Comparison of ENCODE assay signal across 26 cellular contexts in the genomic region with DNA sequence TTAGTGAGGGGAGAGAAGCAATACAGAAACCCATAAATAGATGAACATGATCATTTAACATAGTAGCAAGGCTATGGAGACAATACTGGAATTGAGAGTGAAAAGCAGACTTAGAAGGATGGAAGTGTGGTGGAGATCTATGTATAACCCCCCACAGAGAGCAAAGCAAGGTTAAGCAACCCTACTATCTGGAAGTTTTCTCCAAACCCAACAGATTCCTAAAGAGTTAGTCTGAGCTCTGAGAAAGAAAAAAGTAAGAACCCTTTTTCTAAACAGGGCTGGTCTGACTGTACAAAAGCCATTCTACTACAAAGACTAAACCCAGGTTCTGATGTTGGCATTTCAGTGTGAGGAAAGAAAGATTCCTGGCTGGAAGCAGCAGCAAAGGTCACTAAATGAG.
DNase-seq lines count a peak whose midpoint lies in the region; ATAC-seq and TF ChIP-seq lines count a peak whose summit lies in the region.
"Had no signal": no experiment of that assay in that cellular context is flagged by ENCODE, and none has a peak within 500 bp of the region (broad histone marks: within the 10 kb centered on the region; RNA-seq: fewer than 3 reads in every experiment).

No MANE protein-coding gene starts in this region.

- H3K9me1 ChIP-seq in IMR-90 (ENCODE audit: insufficient read depth, low read length) = peaks cover 21% of the 10 kb centered on the region

- POLR2A ChIA-PET in IMR-90 (lab: Charles Lee; ENCODE audit: unreplicated experiment) = no interaction called here

- no TSS peak for BruUV-seq in IMR-90 (replicated peaks; lab: Mats Ljungman, UMichigan)

- no peak for TF ChIP-seq POLR2A in IMR-90 (IDR thresholded peaks at IDR 0.05; ENCODE audit: low read depth, low read length)

- no peaks in the 10 kb centered on the region for H3K9me3 ChIP-seq in IMR-90 (ENCODE audit: control insufficient read depth, insufficient read depth, low read length)
- H3K9me3 ChIP-seq: ascending aorta; BLaER1 treated with 17β-estradiol and CSF1 and Interleukin-3, amounts not matched to agents 10 nM and 100 nM; Caco-2; psoas muscle; upper lobe of left lung had no signal

- DNase-seq in AG08395 (ENCODE audit: low spot score) (peak; percentile 68), IMR-90 (peak; percentile 84), cardiac fibroblast (ENCODE audit: low read depth in 2 of 2) (peak; percentile 32 to 69), kidney glomerular epithelial cell (lab: John Stamatoyannopoulos, UW) (peak; percentile 11), iPS-NIHi7 (ENCODE audit: extremely low spot score) (no peak), NCI-H2227 treated with DMSO at 0.1 percent for 48 hours (lab: John Stamatoyannopoulos, UW) (no peak)
- DNase-seq: activated CD4-positive, alpha-beta T cell treated with anti-CD3 and anti-CD28 coated beads, Interleukin-2, amount 50 U/mL, for 1 hour; Caco-2; effector CD4-positive, alpha-beta T cell; mammary epithelial cell; NCI-H2081; NCI-H446 treated with DMSO at 0.1 percent for 48 hours; OCI-M1; psoas muscle; stimulated activated CD4-positive, alpha-beta T cell treated with anti-CD3 and anti-CD28 coated beads, Interleukin-2, amount 100 ng/mL, for 24 hours; T-helper 9 cell; upper lobe of left lung had no signal

- peak overlapping the region; percentile 97 for H2BK120ac ChIP-seq in IMR-90 (ENCODE audit: low read depth, low read length)

- peak overlapping the region; percentile 48; the same call in 1 of the 2 replicates for H3K56ac ChIP-seq in IMR-90 (ENCODE audit: extremely low read depth, insufficient read depth, low read length)

- no peaks in the 10 kb centered on the region for H4K20me1 ChIP-seq in IMR-90 (ENCODE audit: insufficient read depth, low read length)
- H4K20me1 ChIP-seq: BLaER1 treated with 17β-estradiol and CSF1 and Interleukin-3, amounts not matched to agents 10 nM and 100 nM had no signal

- peak overlapping the region; percentile 98 for H2BK5ac ChIP-seq in IMR-90 (ENCODE audit: low read depth, low read length, poor library complexity, severe bottlenecking)

- peak overlapping the region; percentile 94 for H3K14ac ChIP-seq in IMR-90 (replicated peaks; ENCODE audit: low read depth, low read length)

- peak overlapping the region; percentile 94 for H3K4ac ChIP-seq in IMR-90 (ENCODE audit: low read depth, low read length)

- peak; percentile 53 for ATAC-seq in IMR-90 (ENCODE audit: low read depth)
- no peak for ATAC-seq in GM19463 (IDR thresholded peaks at IDR 0.05; ENCODE audit: unreplicated experiment)
- ATAC-seq in GM19328 (IDR thresholded peaks at IDR 0.05; ENCODE audit: unreplicated experiment) = no peak
- ATAC-seq: activated naive CD4-positive, alpha-beta T cell treated with anti-CD3 and anti-CD28 coated beads, Interleukin-2, amount 50 U/mL, for 72 hours; psoas muscle; Right ventricle myocardium inferior; WTC11 had no signal

- CTCF ChIA-PET in IMR-90 (lab: Yijun Ruan, JAX) = no interaction called here

- H3K27me3 ChIP-seq in IMR-90 (ENCODE audit: control insufficient read depth, insufficient read depth, low read length) = no peaks in the 10 kb centered on the region
- H3K27me3 ChIP-seq: ascending aorta; BLaER1 treated with 17β-estradiol and CSF1 and Interleukin-3, amounts not matched to agents 10 nM and 100 nM; upper lobe of left lung had no signal

- H4K5ac ChIP-seq in IMR-90 (ENCODE audit: low read depth, low read length) = peak overlapping the region; percentile 59

- no peak for TF ChIP-seq RAD21 in IMR-90 (IDR thresholded peaks at IDR 0.05; ENCODE audit: low read length)

- H3K18ac ChIP-seq in IMR-90 (ENCODE audit: low read depth, low read length) = peak overlapping the region; percentile 83

- H2AK9ac ChIP-seq in IMR-90 (replicated peaks; ENCODE audit: low read depth, low read length, poor library complexity) = peak overlapping the region; percentile 21

- H3K4me1 ChIP-seq in IMR-90 (ENCODE audit: control insufficient read depth, insufficient read depth, low read length) = peaks cover 23% of the 10 kb centered on the region
- H3K4me1 ChIP-seq: ascending aorta; BLaER1 treated with 17β-estradiol and CSF1 and Interleukin-3, amounts not matched to agents 10 nM and 100 nM; Caco-2; psoas muscle had no signal

- peak overlapping the region; percentile 98 for H2AK5ac ChIP-seq in IMR-90 (ENCODE audit: low read depth, low read length)

- in situ Hi-C loops in IMR-90 (cut with MboI; ENCODE audit: low sequenced_read_pairs) = loop anchor here (10.0 kb wide), 1 partner anchor 131 kb away; no protein-coding TSS in a partner anchor

- H2BK15ac ChIP-seq in IMR-90 (ENCODE audit: low read depth, low read length) = peak overlapping the region; percentile 89

- H3K36me3 ChIP-seq in IMR-90 (ENCODE audit: control insufficient read depth, insufficient read depth, low read length) = no peaks in the 10 kb centered on the region
- H3K36me3 ChIP-seq: ascending aorta; BLaER1 treated with 17β-estradiol and CSF1 and Interleukin-3, amounts not matched to agents 10 nM and 100 nM; upper lobe of left lung had no signal

- peak overlapping the region; percentile 78 to 91 for H4K8ac ChIP-seq in IMR-90 (ENCODE audit: low read depth in 2 of 2, low read length in 2 of 2)

- peak overlapping the region; percentile 96 for H4K91ac ChIP-seq in IMR-90 (ENCODE audit: insufficient read depth, low read depth, low read length)

- H3K23ac ChIP-seq in IMR-90 (ENCODE audit: low read depth, low read length) = peak overlapping the region; percentile 86

- H2AFZ ChIP-seq in IMR-90 (replicated peaks; ENCODE audit: low read length, poor library complexity) = peak overlapping the region; percentile 25

- H3K9ac ChIP-seq in IMR-90 (ENCODE audit: low read depth, low read length) = no peak overlapping the region
- H3K9ac ChIP-seq: BLaER1 treated with 17β-estradiol and CSF1 and Interleukin-3, amounts not matched to agents 10 nM and 100 nM had no signal

- 0 out of 4 replicates have a peak, but pooled peaks cover 0 to 11% of the 10 kb centered on the region in 2 experiments for H3K79me1 ChIP-seq in IMR-90 (ENCODE audit: low read depth in 1 of 2, low read length in 2 of 2)

- dilution Hi-C loops in IMR-90 (cut with HindIII; ENCODE audit: low sequenced_read_pairs, unreplicated experiment) = no loop called here

- peak overlapping the region; percentile 37 for H3K4me2 ChIP-seq in IMR-90 (ENCODE audit: low read depth, low read length)
- H3K4me2 ChIP-seq: BLaER1 treated with 17β-estradiol and CSF1 and Interleukin-3, amounts not matched to agents 10 nM and 100 nM had no signal

- H3K4me3 ChIP-seq in IMR-90 (ENCODE audit: insufficient read depth, low read depth, low read length) (no peak overlapping the region), cardiac fibroblast (replicated peaks in 1 of 2; ENCODE audit: low read depth in 2 of 2, low read length in 2 of 2) (no peak overlapping the region)
- H3K4me3 ChIP-seq: ascending aorta; BLaER1 treated with 17β-estradiol and CSF1 and Interleukin-3, amounts not matched to agents 10 nM and 100 nM; psoas muscle; skin epidermis; upper lobe of left lung had no signal

- TF ChIP-seq CTCF in IMR-90 (conservative IDR thresholded peaks at IDR 0.05; ENCODE audit: low read depth, low read length) = no peak
- TF ChIP-seq CTCF in cardiac fibroblast (IDR thresholded peaks at IDR 0.05; ENCODE audit: low read depth, low read length) = no peak

- intact Hi-C loops in IMR-90 (cut with micrococcal nuclease) = loop anchor here (5.0 kb wide), 3 partner anchors 133 to 382 kb away; no protein-coding TSS in a partner anchor

- H2BK20ac ChIP-seq in IMR-90 (ENCODE audit: low read depth, low read length) = peak overlapping the region; percentile 97

- peak overlapping the region; percentile 81 for H3K27ac ChIP-seq in IMR-90 (ENCODE audit: insufficient read depth, low read length)
- H3K27ac ChIP-seq: ascending aorta; BLaER1 treated with 17β-estradiol and CSF1 and Interleukin-3, amounts not matched to agents 10 nM and 100 nM; epithelial cell of prostate; psoas muscle; skin epidermis; upper lobe of left lung had no signal

TF ChIP-seq in IMR-90, 13 proteins besides CTCF, POLR2A, EP300 and RAD21:
- TF ChIP-seq MAZ (IDR thresholded peaks at IDR 0.05; ENCODE audit: borderline replicate concordance, low read depth, low read length) = no peak
- TF ChIP-seq MXI1 (IDR thresholded peaks at IDR 0.05; ENCODE audit: borderline replicate concordance, low read depth, low read length) = no peak
- TF ChIP-seq MAFK (IDR thresholded peaks at IDR 0.05; ENCODE audit: low read depth, low read length) = no peak
- TF ChIP-seq CEBPB (IDR thresholded peaks at IDR 0.05; ENCODE audit: low read depth, low read length) = peak; percentile 93
- TF ChIP-seq SMC3 (IDR thresholded peaks at IDR 0.05; ENCODE audit: low read depth, low read length) = no peak; the same call in 1 of the 2 replicates
- TF ChIP-seq RFX5 (IDR thresholded peaks at IDR 0.05; ENCODE audit: low read depth, low read length) = no peak
- no peak for TF ChIP-seq CHD1 (IDR thresholded peaks at IDR 0.05; ENCODE audit: low read depth, low read length)
- no peak for TF ChIP-seq BHLHE40 (IDR thresholded peaks at IDR 0.05; ENCODE audit: low read depth, low read length)
- peak; percentile 23; the same call in 1 of the 2 replicates for TF ChIP-seq FOS (IDR thresholded peaks at IDR 0.05; ENCODE audit: low read depth, low read length)
- TF ChIP-seq, protein P1, sequence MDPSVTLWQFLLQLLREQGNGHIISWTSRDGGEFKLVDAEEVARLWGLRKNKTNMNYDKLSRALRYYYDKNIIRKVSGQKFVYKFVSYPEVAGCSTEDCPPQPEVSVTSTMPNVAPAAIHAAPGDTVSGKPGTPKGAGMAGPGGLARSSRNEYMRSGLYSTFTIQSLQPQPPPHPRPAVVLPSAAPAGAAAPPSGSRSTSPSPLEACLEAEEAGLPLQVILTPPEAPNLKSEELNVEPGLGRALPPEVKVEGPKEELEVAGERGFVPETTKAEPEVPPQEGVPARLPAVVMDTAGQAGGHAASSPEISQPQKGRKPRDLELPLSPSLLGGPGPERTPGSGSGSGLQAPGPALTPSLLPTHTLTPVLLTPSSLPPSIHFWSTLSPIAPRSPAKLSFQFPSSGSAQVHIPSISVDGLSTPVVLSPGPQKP (IDR thresholded peaks at IDR 0.05; ENCODE audit: borderline replicate concordance, low read depth, low read length) = no peak
- TF ChIP-seq NFE2L2 (IDR thresholded peaks at IDR 0.05; ENCODE audit: low read depth, low read length) = no peak
- TF ChIP-seq, protein P2, sequence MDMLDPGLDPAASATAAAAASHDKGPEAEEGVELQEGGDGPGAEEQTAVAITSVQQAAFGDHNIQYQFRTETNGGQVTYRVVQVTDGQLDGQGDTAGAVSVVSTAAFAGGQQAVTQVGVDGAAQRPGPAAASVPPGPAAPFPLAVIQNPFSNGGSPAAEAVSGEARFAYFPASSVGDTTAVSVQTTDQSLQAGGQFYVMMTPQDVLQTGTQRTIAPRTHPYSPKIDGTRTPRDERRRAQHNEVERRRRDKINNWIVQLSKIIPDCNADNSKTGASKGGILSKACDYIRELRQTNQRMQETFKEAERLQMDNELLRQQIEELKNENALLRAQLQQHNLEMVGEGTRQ (IDR thresholded peaks at IDR 0.05; ENCODE audit: low read depth, low read length) = no peak
- no peak for TF ChIP-seq RCOR1 (IDR thresholded peaks at IDR 0.05; ENCODE audit: insufficient replicate concordance, low read length)

Comparison
In these comparisons a context has a peak if more than half of its experiments do, and no peak if none do; other contexts are left out.
1. DNase-seq: peak in AG08395 (single experiment), IMR-90 (single experiment), cardiac fibroblast (2 of 2) and kidney glomerular epithelial cell (single experiment); none in iPS-NIHi7 (single experiment) and NCI-H2227 treated with DMSO at 0.1 percent for 48 hours (single experiment).